17 cellular contexts compared by ENCODE assay signal in the genomic region with DNA sequence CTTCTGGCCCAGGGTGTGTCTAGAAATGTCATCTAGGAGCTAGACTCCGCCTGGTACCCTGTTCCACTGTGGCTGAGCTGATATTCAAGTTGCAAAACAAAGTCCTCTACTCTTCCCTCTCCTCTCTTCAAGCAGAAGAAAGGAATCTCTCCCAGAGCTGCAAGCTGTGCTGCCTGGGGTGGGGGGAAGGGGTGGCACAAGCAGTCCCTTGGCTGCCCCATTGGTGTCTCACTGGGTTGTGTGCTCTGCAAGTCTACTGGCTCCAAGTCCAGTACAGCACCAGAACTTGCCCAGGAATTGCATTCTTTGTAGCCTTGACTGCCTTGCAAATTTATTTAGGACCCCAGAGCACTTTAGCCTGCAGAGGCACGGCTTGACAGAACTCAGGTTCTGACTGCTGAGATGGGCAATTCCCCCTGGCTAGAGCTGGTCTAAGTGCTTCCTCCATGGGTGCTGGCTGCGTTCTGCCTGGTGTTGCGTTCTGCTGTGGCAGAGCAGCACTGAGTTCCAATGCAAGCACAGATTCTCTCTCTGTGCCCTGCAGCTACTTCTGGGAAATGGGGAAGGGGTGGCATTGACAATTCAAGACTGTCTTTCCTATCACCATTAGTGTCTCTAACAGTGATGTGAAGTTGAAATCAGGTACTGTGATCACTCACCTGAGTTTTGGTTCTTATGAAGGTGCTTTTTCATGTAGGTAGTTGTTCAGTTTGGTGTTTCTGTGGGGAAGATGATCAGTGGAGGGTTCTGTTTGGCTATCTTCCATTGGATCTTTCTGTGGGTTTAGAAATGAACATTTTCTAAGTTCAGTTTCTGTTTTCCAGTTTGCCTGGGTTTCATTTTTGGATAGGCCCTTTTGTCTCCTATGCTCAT. TPM values are rescaled to one million over a fixed set of nuclear protein-coding genes. Genes with fewer than 3 reads are reported as not detected.
DNase-seq lines count a peak whose midpoint lies in the region; ATAC-seq and TF ChIP-seq lines count a peak whose summit lies in the region.
"Had no signal": no experiment of that assay in that cellular context is flagged by ENCODE, and none has a peak within 500 bp of the region (broad histone marks: within the 10 kb centered on the region; RNA-seq: fewer than 3 reads in every experiment).

No MANE protein-coding gene starts in this region.

- CTCF ChIA-PET in CD8-positive, alpha-beta memory T cell (lab: Charles Lee), result no interaction called here
- CTCF ChIA-PET in HEK293 (lab: Yijun Ruan, JAX), result no interaction called here

- no peaks in the 10 kb centered on the region for H3K9me3 Mint-ChIP-seq in CD8-positive, alpha-beta memory T cell
- no peaks in the 10 kb centered on the region for H3K9me3 Mint-ChIP-seq in activated T-helper 17 cell treated with anti-CD3 and anti-CD28 coated beads, Interleukin-2, amount 50 U/mL, for 72 hours
- H3K9me3 Mint-ChIP-seq: central memory CD8-positive, alpha-beta T cell had no signal

- no peaks in the 10 kb centered on the region for H3K36me3 ChIP-seq in CD8-positive, alpha-beta memory T cell (ENCODE audit: insufficient read depth, low read length)
- H3K36me3 ChIP-seq in HEK293 (ENCODE audit: control insufficient read depth in 2 of 2, insufficient read depth in 1 of 2, low read length in 2 of 2) (peaks cover 0 to 17% of the 10 kb centered on the region in 2 experiments; a peak in 1 of 3 replicates), neutrophil (peaks cover 2% of the 10 kb centered on the region), ascending aorta (peaks cover 5 to 17% of the 10 kb centered on the region in 2 donors)

- no peaks in the 10 kb centered on the region for H3K4me1 ChIP-seq in CD8-positive, alpha-beta memory T cell (ENCODE audit: insufficient read depth, low read length)
- peaks cover 6% of the 10 kb centered on the region; the same call in 1 of the 2 replicates for H3K4me1 ChIP-seq in HEK293 (ENCODE audit: control insufficient read depth, insufficient read depth, low read length)
- peaks cover 63 to 76% of the 10 kb centered on the region in 2 experiments for H3K4me1 ChIP-seq in neutrophil (ENCODE audit: control insufficient read depth in 1 of 2, insufficient read depth in 1 of 2, low read depth in 1 of 2, low read length in 1 of 2)
- H3K4me1 ChIP-seq in ascending aorta, result no peaks in the 10 kb centered on the region

- DNase-seq in CD8-positive, alpha-beta memory T cell, result no peak
- no peak for DNase-seq in ascending aorta (ENCODE audit: low spot score in 2 of 2)
- no peak for DNase-seq in GDM1 (lab: John Stamatoyannopoulos, UW)
- no peak for DNase-seq in DMS79 (lab: John Stamatoyannopoulos, UW)
- DNase-seq: activated effector memory CD4-positive, alpha-beta T cell treated with anti-CD3 and anti-CD28 coated beads, Interleukin-2, amount 50 U/mL, for 16 hours; anterior cingulate cortex; effector CD4-positive, alpha-beta T cell; GM23248; left lung; NCI-H1417 treated with DMSO at 0.1 percent for 48 hours; NCI-H524 had no signal

- H3K27me3 Mint-ChIP-seq in CD8-positive, alpha-beta memory T cell, result no peaks in the 10 kb centered on the region
- H3K27me3 Mint-ChIP-seq in activated T-helper 17 cell treated with anti-CD3 and anti-CD28 coated beads, Interleukin-2, amount 50 U/mL, for 72 hours, result no peaks in the 10 kb centered on the region
- H3K27me3 Mint-ChIP-seq: central memory CD8-positive, alpha-beta T cell had no signal

- H3K9me3 ChIP-seq in CD8-positive, alpha-beta memory T cell (ENCODE audit: low read length), result no peaks in the 10 kb centered on the region
- H3K9me3 ChIP-seq in HEK293 (ENCODE audit: control insufficient read depth, insufficient read depth, low read depth, low read length), result no peaks in the 10 kb centered on the region
- no peaks in the 10 kb centered on the region for H3K9me3 ChIP-seq in neutrophil
- no peaks in the 10 kb centered on the region for H3K9me3 ChIP-seq in ascending aorta
- H3K9me3 ChIP-seq: esophagus muscularis mucosa, left lung, suprapubic skin had no signal

- intact Hi-C loops in ascending aorta (cut with DNase I), result no loop called here

- H3K27ac Mint-ChIP-seq in CD8-positive, alpha-beta memory T cell, result peak overlapping the region in 5 of 8 donors; percentile 2 to 63 (median 56)
- peak overlapping the region; percentile 1 for H3K27ac Mint-ChIP-seq in activated T-helper 17 cell treated with anti-CD3 and anti-CD28 coated beads, Interleukin-2, amount 50 U/mL, for 72 hours

- peaks cover 9 to 59% (median 15%) of the 10 kb centered on the region in 3 donors for H3K36me3 Mint-ChIP-seq in CD8-positive, alpha-beta memory T cell
- H3K36me3 Mint-ChIP-seq in activated T-helper 17 cell treated with anti-CD3 and anti-CD28 coated beads, Interleukin-2, amount 50 U/mL, for 72 hours (ENCODE audit: low read depth), result peaks cover 75% of the 10 kb centered on the region

- H3K27me3 ChIP-seq in CD8-positive, alpha-beta memory T cell (ENCODE audit: insufficient read depth, low read length, poor library complexity, severe bottlenecking), result no peaks in the 10 kb centered on the region
- H3K27me3 ChIP-seq in neutrophil (no peaks in the 10 kb centered on the region), ascending aorta (no peaks in the 10 kb centered on the region)
- H3K27me3 ChIP-seq: esophagus muscularis mucosa, left lung, suprapubic skin had no signal

- no peak overlapping the region for H3K4me3 Mint-ChIP-seq in CD8-positive, alpha-beta memory T cell
- H3K4me3 Mint-ChIP-seq in activated T-helper 17 cell treated with anti-CD3 and anti-CD28 coated beads, Interleukin-2, amount 50 U/mL, for 72 hours, result no peak overlapping the region
- H3K4me3 Mint-ChIP-seq: central memory CD8-positive, alpha-beta T cell had no signal

- no peak overlapping the region for H3K27ac ChIP-seq in CD8-positive, alpha-beta memory T cell (ENCODE audit: low read depth, low read length)
- H3K27ac ChIP-seq in HEK293 (ENCODE audit: extremely low read depth, low read depth, low read length) (no peak overlapping the region), neutrophil (peak overlapping the region; percentile 86), ascending aorta (no peak overlapping the region)
- H3K27ac ChIP-seq: esophagus muscularis mucosa, GM23248, suprapubic skin had no signal

- POLR2A ChIA-PET in CD8-positive, alpha-beta memory T cell (lab: Charles Lee), result interaction anchor here (0.6 kb wide), 1 partner anchor 37 kb away, joined by 3 read pairs; no protein-coding TSS in a partner anchor
- POLR2A ChIA-PET in HEK293 (lab: Yijun Ruan, JAX), result no interaction called here

- peaks cover 34 to 63% (median 48%) of the 10 kb centered on the region in 3 donors for H3K4me1 Mint-ChIP-seq in CD8-positive, alpha-beta memory T cell
- peaks cover 43% of the 10 kb centered on the region for H3K4me1 Mint-ChIP-seq in activated T-helper 17 cell treated with anti-CD3 and anti-CD28 coated beads, Interleukin-2, amount 50 U/mL, for 72 hours

- no peak overlapping the region for H3K4me3 ChIP-seq in CD8-positive, alpha-beta memory T cell (ENCODE audit: low read length)
- H3K4me3 ChIP-seq in HEK293 (ENCODE audit: low read depth, low read length), result no peak overlapping the region
- H3K4me3 ChIP-seq in neutrophil (ENCODE audit: low read depth in 1 of 2, low read length in 1 of 2), result peak overlapping the region in 1 of 2 experiments; percentile 15
- H3K4me3 ChIP-seq in ascending aorta, result no peak overlapping the region
- H3K4me3 ChIP-seq: esophagus muscularis mucosa, GM23248, left lung, suprapubic skin had no signal

- TF ChIP-seq CTCF in HEK293 (tag by site-specific recombination; IDR thresholded peaks at IDR 0.05) (no peak), neutrophil (IDR thresholded peaks at IDR 0.05) (no peak), ascending aorta (IDR thresholded peaks at IDR 0.05) (no peak)

- peak; percentile 56 for ATAC-seq in activated T-helper 17 cell treated with anti-CD3 and anti-CD28 coated beads, Interleukin-2, amount 50 U/mL, for 72 hours (replicated peaks)
- ATAC-seq: left lung had no signal

TF ChIP-seq in HEK293, 187 proteins besides CTCF, POLR2A, EP300 and RAD21:
- TF ChIP-seq ZNF600 (tag by site-specific recombination; IDR thresholded peaks at IDR 0.05), result peak; percentile 96
- no peak for TF ChIP-seq ZNF596 (tag by site-specific recombination; IDR thresholded peaks at IDR 0.05)

RNA-seq across cellular contexts. Expression of a gene that starts 39.5 kb away (rescaled TPM):
- total RNA-seq in CD8-positive, alpha-beta memory T cell, result 10 to 100 TPM; 56.3 to 60.0 TPM
- polyA plus RNA-seq in CD8-positive, alpha-beta memory T cell, result 16.4 TPM
- total RNA-seq in activated T-helper 17 cell treated with anti-CD3 and anti-CD28 coated beads, Interleukin-2, amount 50 U/mL, for 72 hours, result 10 to 100 TPM; 77.8 to 78.4 TPM
- 13.3 TPM for total RNA-seq in ascending aorta
